11 cellular contexts compared by ENCODE assay signal in genomic region chr1:27000092-27000816, GRCh38. TPM values are rescaled to one million over a fixed set of nuclear protein-coding genes. Genes with fewer than 3 reads are reported as not detected.
A peak's percentile ranks its signal among the peaks of the same experiment; 100 is the strongest.
DNase-seq lines count a peak whose midpoint lies in the region; ATAC-seq, FAIRE-seq and TF ChIP-seq lines count a peak whose summit lies in the region.
"Had no signal": no experiment of that assay in that cellular context is flagged by ENCODE, and none has a peak within 500 bp of the region (broad histone marks: within the 10 kb centered on the region; RNA-seq: fewer than 3 reads in every experiment).

No MANE protein-coding gene starts in this region.

- no peak overlapping the region for H2BK15ac ChIP-seq in H1 (ENCODE audit: low read length)

- H3K23me2 ChIP-seq in H1 (ENCODE audit: low read depth, low read length), result no peaks in the 10 kb centered on the region

- CTCF ChIA-PET in Panc1 (lab: Charles Lee), result interaction anchor here (1.0 kb wide), 1 partner anchor 46 kb away, joined by 7 read pairs; no protein-coding TSS in a partner anchor
- CTCF ChIA-PET in H1 (lab: Charles Lee; ENCODE audit: partially characterized antibody), result interaction anchor here (0.7 to 12.2 kb wide), 7 partner anchors 10 to 100 kb away, joined by 3 to 143 read pairs (median 130); partner anchors contain the start of gene TENT5B

- peak overlapping the region; percentile 95 for H2BK12ac ChIP-seq in H1 (ENCODE audit: low read depth, low read length)

- H3K14ac ChIP-seq in H1 (ENCODE audit: insufficient read length), result no peak overlapping the region

- no peak overlapping the region for H2AFZ ChIP-seq in H1 (ENCODE audit: low read length)

- H3K36me3 Mint-ChIP-seq in type B pancreatic cell, result no peaks in the 10 kb centered on the region

- H3K27ac ChIP-seq in Panc1 (ENCODE audit: low read length) (peak overlapping the region; percentile 82), H1 (ENCODE audit: low read depth, low read length) (peak overlapping the region; percentile 80), muscle layer of colon (ENCODE audit: low read depth, low read length) (peak overlapping the region; percentile 74)

- H4K8ac ChIP-seq in H1 (ENCODE audit: extremely low read depth, insufficient read depth, low read length), result no peak overlapping the region

- H2AK5ac ChIP-seq in H1 (ENCODE audit: low read depth, low read length), result peak overlapping the region; percentile 99

- H2BK20ac ChIP-seq in H1 (ENCODE audit: low read length), result peak overlapping the region; percentile 93

- H4K5ac ChIP-seq in H1 (ENCODE audit: insufficient read length, low read depth, low read length), result peak overlapping the region; percentile 65

- BruUV-seq in Panc1 (replicated peaks; lab: Mats Ljungman, UMichigan), result TSS peak; percentile 48

- 0 out of 4 replicates have a peak overlapping the region, but pooled peaks of 1 of the 2 experiments have one; percentile 9 for H3K4me3 ChIP-seq in Panc1 (ENCODE audit: low read depth in 2 of 2, low read length in 2 of 2)
- peak overlapping the region in 1 of 4 experiments; percentile 29; a peak in 1 of 8 replicates for H3K4me3 ChIP-seq in H1 (ENCODE audit: extremely low read depth in 1 of 4, insufficient read depth in 2 of 4, low read depth in 3 of 4, low read length in 4 of 4)
- H3K4me3 ChIP-seq in muscle layer of colon (ENCODE audit: low read depth in 1 of 2, low read length in 2 of 2), result peak overlapping the region in 1 of 2 donors; percentile 19

- no peak for TF ChIP-seq RAD21 in H1 (IDR thresholded peaks at IDR 0.05 in 1 of 2, conservative IDR thresholded peaks at IDR 0.05 in 1 of 2; ENCODE audit: low read depth in 2 of 2, low read length in 2 of 2)

- H3K23ac ChIP-seq in H1 (ENCODE audit: insufficient read length), result no peak overlapping the region

- H3K36me3 ChIP-seq in Panc1 (ENCODE audit: control insufficient read depth, insufficient read depth, low read length) (no peaks in the 10 kb centered on the region; the same call in 1 of the 2 replicates), H1 (ENCODE audit: control insufficient read depth in 2 of 4, insufficient read depth in 4 of 4, low read length in 3 of 4) (peaks cover 4 to 47% (median 9%) of the 10 kb centered on the region in 4 experiments; a peak in 6 of 8 replicates), muscle layer of colon (ENCODE audit: insufficient read depth, low read length) (peaks cover 19% of the 10 kb centered on the region)

- peak overlapping the region; percentile 98 for H2BK5ac ChIP-seq in H1 (ENCODE audit: low read depth, low read length)

- peak overlapping the region in 1 of 4 experiments; percentile 35; a peak in 2 of 7 replicates for H3K9ac ChIP-seq in H1 (replicated peaks in 1 of 4; ENCODE audit: extremely low read depth in 1 of 4, low read depth in 3 of 4, low read length in 3 of 4)
- H3K9ac ChIP-seq in muscle layer of colon (ENCODE audit: low read length), result peak overlapping the region; percentile 5

- H3K4me1 ChIP-seq in Panc1 (ENCODE audit: control insufficient read depth, insufficient read depth, low read length), result peaks cover 82% of the 10 kb centered on the region
- peaks cover 27 to 69% (median 45%) of the 10 kb centered on the region in 4 experiments for H3K4me1 ChIP-seq in H1 (replicated peaks in 1 of 4; ENCODE audit: control insufficient read depth in 3 of 4, insufficient read depth in 4 of 4, low read length in 3 of 4)
- H3K4me1 ChIP-seq in muscle layer of colon (ENCODE audit: insufficient read depth, low read length), result peaks cover 74% of the 10 kb centered on the region

- peak overlapping the region; percentile 23 for H4K91ac ChIP-seq in H1 (replicated peaks; ENCODE audit: insufficient read length, low read length)

- peaks cover 11% of the 10 kb centered on the region for H3K27me3 Mint-ChIP-seq in type B pancreatic cell

- ATAC-seq in Panc1 (no peak), GM19328 (IDR thresholded peaks at IDR 0.05; ENCODE audit: unreplicated experiment) (no peak), GM19324 (IDR thresholded peaks at IDR 0.05; ENCODE audit: low FRiP score, unreplicated experiment) (no peak)

- TF ChIP-seq CTCF in Panc1 (IDR thresholded peaks at IDR 0.05) (no peak), H1 (IDR thresholded peaks at IDR 0.05; ENCODE audit: control extremely low read depth in 1 of 3, insufficient read depth in 1 of 3, low read depth in 1 of 3, low read length in 3 of 3) (no peak), type B pancreatic cell (conservative IDR thresholded peaks at IDR 0.05) (no peak)

- no peak for TF ChIP-seq EP300 in H1 (IDR thresholded peaks at IDR 0.05; ENCODE audit: borderline replicate concordance in 1 of 2, low read depth in 2 of 2, low read length in 2 of 2)

- peaks cover 7 to 11% of the 10 kb centered on the region in 2 experiments for H4K20me1 ChIP-seq in H1 (replicated peaks in 1 of 2; ENCODE audit: control insufficient read depth in 1 of 2, insufficient read depth in 2 of 2, low read length in 2 of 2)

- 64 to 100% methylated on average over 1 to 9 of the region's 9 CpGs for WGBS in H1 (ENCODE audit: extremely low coverage in 1 of 2, insufficient coverage in 1 of 2, insufficient read length in 1 of 2, insufficient replicate concordance in 2 of 2, low coverage in 1 of 2, low lambda C conversion rate in 2 of 2, missing lambda C conversion rate in 1 of 2), 2 experiments

- no peak for FAIRE-seq in H1 (lab: Jason Lieb, UNC)
- FAIRE-seq: GM18507 had no signal

- intact Hi-C loops in Panc1 (cut with micrococcal nuclease; ENCODE audit: unreplicated experiment), result no loop called here

- peaks cover 0 to 54% of the 10 kb centered on the region in 2 experiments; a peak in 2 of 4 replicates for H3K79me2 ChIP-seq in H1 (ENCODE audit: control insufficient read depth in 1 of 2, insufficient read depth in 2 of 2, low read length in 2 of 2)

- H2BK120ac ChIP-seq in H1 (replicated peaks; ENCODE audit: low read depth, low read length), result peak overlapping the region; percentile 0

- H3K27me3 ChIP-seq in Panc1 (ENCODE audit: control insufficient read depth, insufficient read depth, low read length) (no peaks in the 10 kb centered on the region), H1 (replicated peaks in 1 of 4; ENCODE audit: control insufficient read depth in 3 of 4, extremely low read depth in 1 of 4, insufficient read depth in 3 of 4, low read length in 3 of 4) (no peaks in the 10 kb centered on the region), muscle layer of colon (ENCODE audit: control insufficient read depth in 1 of 2, insufficient read depth in 2 of 2, low read length in 2 of 2) (no peaks in the 10 kb centered on the region)

- peak overlapping the region; percentile 81 for H3K27ac Mint-ChIP-seq in type B pancreatic cell

- H3K18ac ChIP-seq in H1 (ENCODE audit: extremely low read depth, low read length), result peak overlapping the region; percentile 89; the same call in 1 of the 2 replicates

- H3K9me3 ChIP-seq in Panc1 (ENCODE audit: control insufficient read depth, insufficient read depth, low read depth, low read length) (no peaks in the 10 kb centered on the region), H1 (ENCODE audit: insufficient read depth in 2 of 2, low read depth in 1 of 2, low read length in 1 of 2) (no peaks in the 10 kb centered on the region), muscle layer of colon (ENCODE audit: low read length) (no peaks in the 10 kb centered on the region)

- H3K9me3 Mint-ChIP-seq in type B pancreatic cell, result no peaks in the 10 kb centered on the region

- H3K4me2 ChIP-seq in H1 (ENCODE audit: insufficient read depth in 1 of 2, low read depth in 2 of 2, low read length in 2 of 2), result peak overlapping the region; percentile 16 to 42

- DNase-seq in Panc1 (ENCODE audit: low read depth, low spot score), result no peak
- no peak for DNase-seq in H1 (ENCODE audit: low read depth in 1 of 2, low spot score in 2 of 2)
- no peak for DNase-seq in type B pancreatic cell (ENCODE audit: extremely low spot score, unreplicated experiment)
- no peak for DNase-seq in dermis blood vessel endothelial cell
- DNase-seq: DMS79 treated with DMSO at 0.1 percent for 48 hours; KG1; stimulated activated CD4-positive, alpha-beta T cell treated with anti-CD3 and anti-CD28 coated beads, Interleukin-1b, Interleukin-23, amount 100 ng/mL, for 48 hours had no signal

- H3K56ac ChIP-seq in H1 (replicated peaks; ENCODE audit: insufficient read length, low read depth, low read length), result peak overlapping the region; percentile 36

- peaks cover 14% of the 10 kb centered on the region for H3K79me1 ChIP-seq in H1 (ENCODE audit: low read depth, low read length)

- in situ Hi-C loops in Panc1 (cut with HindIII; ENCODE audit: low pct_unique_long_range_greater_than_20kb, low sequenced_read_pairs), result no loop called here

- POLR2A ChIA-PET in Panc1 (lab: Charles Lee) (interaction anchor here (0.6 kb wide), 1 partner anchor 9 kb away, joined by 3 read pairs; no protein-coding TSS in a partner anchor), H1 (lab: Charles Lee; ENCODE audit: partially characterized antibody) (interaction anchor here (0.9 to 58.9 kb wide), 10 partner anchors 1 to 145 kb away, joined by 3 to 1829 read pairs (median 4); partner anchors contain the start of genes NUDC, TENT5B and TRNP1)

- H3K4me1 Mint-ChIP-seq in type B pancreatic cell (ENCODE audit: unreplicated experiment), result peaks cover 68% of the 10 kb centered on the region

- peak overlapping the region; percentile 52 for H3K4me3 Mint-ChIP-seq in type B pancreatic cell

- TF ChIP-seq POLR2A in H1 (IDR thresholded peaks at IDR 0.05; ENCODE audit: control extremely low read depth in 1 of 2, low read depth in 2 of 2, low read length in 2 of 2), result no peak

- peak overlapping the region; percentile 63 for H3K4ac ChIP-seq in H1 (replicated peaks; ENCODE audit: insufficient read length, low read depth, low read length)

RNA-seq across cellular contexts. Expression of gene TRNP1, which starts 6.8 kb away (rescaled TPM):
- 81.2 TPM for total RNA-seq in Panc1 (2021; ENCODE audit: unreplicated experiment)
- polyA plus RNA-seq in Panc1 (2012; ENCODE audit: insufficient read length), result 95.3 TPM
- 51.6 and 51.7 TPM in 2 replicates for total RNA-seq in H1 (2021; fragmentation: NEBNext Ultra II Directional; extraction: Animal tissue kit (Norgen Biotek cat#: 25700))
- 102 and 106 TPM in 2 replicates for polyA plus RNA-seq in H1 (2011; rRNA removed)
- 69.8 TPM for polyA plus RNA-seq in H1 (2011; cell fraction: cytosol; rRNA removed)
- 31.0 TPM for polyA plus RNA-seq in H1 (2011; cell fraction: nucleus; rRNA removed)
- polyA plus RNA-seq in H1 (2012, experiment 1 of 2), result 30.9 to 32.4 TPM (median 31.9 TPM) in 4 replicates
- polyA plus RNA-seq in H1 (2012, experiment 2 of 2), result 43.6 TPM
- polyA plus RNA-seq in H1 (2013, experiment 1 of 2), result 29.6 TPM
- polyA plus RNA-seq in H1 (2013, experiment 2 of 2), result 28.1 TPM
- polyA minus RNA-seq in H1 (2011; rRNA and poly(A)+ RNA removed), result 17.3 and 19.1 TPM in 2 replicates
- polyA minus RNA-seq in H1 (2011; cell fraction: cytosol; rRNA and poly(A)+ RNA removed), result 31.3 TPM
- 49.0 TPM for polyA minus RNA-seq in H1 (2011; cell fraction: nucleus; rRNA and poly(A)+ RNA removed)
- total RNA-seq in type B pancreatic cell (ENCODE audit: low replicate concordance), result 39.2 and 52.3 TPM in 2 replicates
- total RNA-seq in dermis blood vessel endothelial cell, result 2.5 and 4.8 TPM in 2 replicates

RNA-seq across cellular contexts. Expression of gene TENT5B, which starts 12.4 kb away (rescaled TPM):
- total RNA-seq in Panc1 (2021; ENCODE audit: unreplicated experiment), result 12.6 TPM
- 9.5 TPM for polyA plus RNA-seq in Panc1 (2012; ENCODE audit: insufficient read length)
- 118 and 129 TPM in 2 replicates for total RNA-seq in H1 (2021; fragmentation: NEBNext Ultra II Directional; extraction: Animal tissue kit (Norgen Biotek cat#: 25700))
- 119 and 188 TPM in 2 replicates for polyA plus RNA-seq in H1 (2011; rRNA removed)
- polyA plus RNA-seq in H1 (2011; cell fraction: cytosol; rRNA removed), result 156 TPM
- 142 TPM for polyA plus RNA-seq in H1 (2011; cell fraction: nucleus; rRNA removed)
- polyA plus RNA-seq in H1 (2012, experiment 1 of 2), result 104 to 136 TPM (median 132 TPM) in 4 replicates
- polyA plus RNA-seq in H1 (2012, experiment 2 of 2), result 157 TPM
- polyA plus RNA-seq in H1 (2013, experiment 1 of 2), result 64.1 TPM
- polyA plus RNA-seq in H1 (2013, experiment 2 of 2), result 57.8 TPM
- polyA minus RNA-seq in H1 (2011; rRNA and poly(A)+ RNA removed), result 138 and 188 TPM in 2 replicates
- polyA minus RNA-seq in H1 (2011; cell fraction: cytosol; rRNA and poly(A)+ RNA removed), result 164 TPM
- polyA minus RNA-seq in H1 (2011; cell fraction: nucleus; rRNA and poly(A)+ RNA removed), result 132 TPM
- 9.3 and 10.4 TPM in 2 replicates for total RNA-seq in type B pancreatic cell (ENCODE audit: low replicate concordance)
- total RNA-seq in dermis blood vessel endothelial cell, result 0.17 and 0.33 TPM in 2 replicates

RNA-seq across cellular contexts. Expression of gene KDF1, which starts 40.0 kb away (rescaled TPM):
- total RNA-seq in Panc1 (2021; ENCODE audit: unreplicated experiment), result 3.2 TPM
- polyA plus RNA-seq in Panc1 (2012; ENCODE audit: insufficient read length), result 3.8 TPM
- 16.7 and 16.9 TPM in 2 replicates for total RNA-seq in H1 (2021; fragmentation: NEBNext Ultra II Directional; extraction: Animal tissue kit (Norgen Biotek cat#: 25700))
- polyA plus RNA-seq in H1 (2011; rRNA removed), result 37.5 and 44.3 TPM in 2 replicates
- polyA plus RNA-seq in H1 (2011; cell fraction: cytosol; rRNA removed), result 26.5 TPM
- 24.3 TPM for polyA plus RNA-seq in H1 (2011; cell fraction: nucleus; rRNA removed)
- 15.8 to 22.2 TPM (median 19.0 TPM) in 4 replicates for polyA plus RNA-seq in H1 (2012, experiment 1 of 2)
- 21.6 TPM for polyA plus RNA-seq in H1 (2012, experiment 2 of 2)
- polyA plus RNA-seq in H1 (2013, experiment 1 of 2), result 12.0 TPM
- 11.5 TPM for polyA plus RNA-seq in H1 (2013, experiment 2 of 2)
- polyA minus RNA-seq in H1 (2011; rRNA and poly(A)+ RNA removed), result 28.9 and 33.1 TPM in 2 replicates
- 18.0 TPM for polyA minus RNA-seq in H1 (2011; cell fraction: cytosol; rRNA and poly(A)+ RNA removed)
- 14.6 TPM for polyA minus RNA-seq in H1 (2011; cell fraction: nucleus; rRNA and poly(A)+ RNA removed)
- 12.2 and 26.9 TPM in 2 replicates for total RNA-seq in type B pancreatic cell (ENCODE audit: low replicate concordance)
- not detected in 2 replicates for total RNA-seq in dermis blood vessel endothelial cell
